1 cellular context compared by ENCODE assay signal in the genomic region with DNA sequence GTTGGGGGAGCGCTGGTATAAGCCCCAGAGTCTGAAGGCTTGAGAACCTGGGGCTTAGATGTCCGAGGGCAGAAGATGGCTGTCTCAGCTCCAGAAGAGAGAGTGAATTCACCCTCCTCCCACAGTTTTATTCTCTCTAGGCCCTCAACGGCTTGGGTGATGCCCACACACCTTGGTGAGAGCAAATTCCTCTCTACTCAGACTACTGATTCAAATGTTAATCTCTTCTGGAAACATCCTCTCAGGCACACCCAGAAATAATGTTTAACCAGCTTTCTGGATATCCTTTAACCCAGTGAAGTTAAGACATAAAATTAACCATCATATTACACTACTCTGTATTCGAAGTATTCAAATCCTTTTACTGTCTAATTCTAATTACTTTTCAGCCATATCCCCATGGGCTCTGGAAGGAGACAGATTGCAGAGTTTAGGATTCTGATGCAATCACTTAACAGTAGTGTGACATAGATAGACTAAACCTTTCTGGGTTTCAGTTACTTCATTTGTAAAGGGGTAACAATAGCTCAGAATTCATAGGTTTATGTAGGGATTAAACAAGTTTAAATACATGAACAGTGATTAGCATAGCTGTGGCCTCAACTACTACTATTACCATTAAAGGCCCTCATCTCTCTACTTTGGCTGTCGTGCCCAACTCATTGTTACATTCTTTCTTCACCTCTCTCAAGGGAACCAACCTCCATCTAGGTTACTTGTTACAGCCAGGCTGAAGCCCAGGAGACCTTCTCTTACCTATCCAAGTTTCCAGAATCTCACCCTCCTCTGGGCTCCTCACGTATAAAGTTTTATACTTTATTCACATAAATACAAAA.
A peak's percentile ranks its signal among the peaks of the same experiment; 100 is the strongest.
TF ChIP-seq lines count a peak whose summit lies in the region.

No MANE protein-coding gene starts in this region.

TF ChIP-seq in K562, 482 proteins besides CTCF, POLR2A, EP300 and RAD21 (continued from another document and continues in another):
- TF ChIP-seq ZNF436 (CRISPR knock-in tag; IDR thresholded peaks at IDR 0.05) (no peak), POLR2B (IDR thresholded peaks at IDR 0.05; ENCODE audit: low read depth, partially characterized antibody) (no peak), MCM7 (IDR thresholded peaks at IDR 0.05) (no peak), ZKSCAN3 (CRISPR knock-in tag; IDR thresholded peaks at IDR 0.05) (no peak), ZNF217 (CRISPR knock-in tag; IDR thresholded peaks at IDR 0.05) (no peak), KLF16 (IDR thresholded peaks at IDR 0.05) (no peak), ETV6 (IDR thresholded peaks at IDR 0.05; ENCODE audit: borderline replicate concordance in 1 of 2, low read depth in 2 of 2, low read length in 1 of 2) (0 out of 4 replicates have a peak, but pooled peaks of 1 of the 2 experiments have one; percentile 12), ETV6 (CRISPR knock-in tag; IDR thresholded peaks at IDR 0.05; ENCODE audit: borderline replicate concordance) (no peak), TGIF2 (CRISPR knock-in tag; IDR thresholded peaks at IDR 0.05) (no peak), TBL1XR1 (IDR thresholded peaks at IDR 0.05; ENCODE audit: low read length in 2 of 2) (0 out of 4 replicates have a peak, but pooled peaks of 1 of the 2 experiments have one; percentile 6), ZBTB11 (CRISPR knock-in tag; IDR thresholded peaks at IDR 0.05) (no peak), SMARCC2 (IDR thresholded peaks at IDR 0.05; ENCODE audit: low read depth) (no peak; the same call in 1 of the 2 replicates), PHF8 (IDR thresholded peaks at IDR 0.05; ENCODE audit: borderline replicate concordance, low read length) (no peak), ETV5 (CRISPR knock-in tag; IDR thresholded peaks at IDR 0.05; ENCODE audit: low read depth) (no peak), SFPQ (IDR thresholded peaks at IDR 0.05; ENCODE audit: low read depth, low read length) (no peak), ZNF41 (CRISPR knock-in tag; conservative IDR thresholded peaks at IDR 0.05) (no peak), STAT5A (IDR thresholded peaks at IDR 0.05; ENCODE audit: borderline replicate concordance, low read length) (no peak), TAF1 (IDR thresholded peaks at IDR 0.05; ENCODE audit: control insufficient read depth, extremely low read depth, insufficient read depth, low read length, severe bottlenecking) (no peak), RBFOX2 (IDR thresholded peaks at IDR 0.05; ENCODE audit: low read depth, low read length) (peak; percentile 47; the same call in 1 of the 2 replicates), PML (IDR thresholded peaks at IDR 0.05; ENCODE audit: low read length) (no peak), PBX2 (CRISPR knock-in tag; IDR thresholded peaks at IDR 0.05; ENCODE audit: low read depth) (no peak), PBX2 (tag; conservative IDR thresholded peaks at IDR 0.05; ENCODE audit: low read depth) (no peak), CEBPB (tag; IDR thresholded peaks at IDR 0.05) (peak; percentile 91), ZNF76 (CRISPR knock-in tag; IDR thresholded peaks at IDR 0.05; ENCODE audit: borderline replicate concordance) (no peak), JUND (IDR thresholded peaks at IDR 0.05; ENCODE audit: borderline replicate concordance, low read depth, low read length) (0 out of 2 replicates have a peak, but pooled peaks have one; percentile 11), JUND (tag; IDR thresholded peaks at IDR 0.05; ENCODE audit: borderline replicate concordance, low read depth, low read length) (peak; percentile 47; the same call in 1 of the 3 replicates), EZH2 (IDR thresholded peaks at IDR 0.05; ENCODE audit: borderline replicate concordance, low read depth, low read length) (no peak), EP400 (IDR thresholded peaks at IDR 0.05) (peak; percentile 61), CCNT2 (IDR thresholded peaks at IDR 0.05; ENCODE audit: borderline replicate concordance, extremely low read depth, insufficient read length, low read depth, low read length) (no peak), E2F5 (CRISPR knock-in tag; IDR thresholded peaks at IDR 0.05) (no peak), ATF7 (IDR thresholded peaks at IDR 0.05) (peak; percentile 81), MEF2D (tag; conservative IDR thresholded peaks at IDR 0.05; ENCODE audit: low read depth) (no peak), ZNF408 (CRISPR knock-in tag; IDR thresholded peaks at IDR 0.05; ENCODE audit: low read depth) (no peak), SIN3B (IDR thresholded peaks at IDR 0.05; ENCODE audit: low read depth) (no peak), MECOM (CRISPR knock-in tag; IDR thresholded peaks at IDR 0.05) (peak; percentile 9), CBX2 (IDR thresholded peaks at IDR 0.05; ENCODE audit: insufficient read depth, low read length, poor library complexity, severe bottlenecking) (no peak), SOX6 (IDR thresholded peaks at IDR 0.05) (peak; percentile 29; the same call in 1 of the 2 replicates)
- TF ChIP-seq, protein P1, sequence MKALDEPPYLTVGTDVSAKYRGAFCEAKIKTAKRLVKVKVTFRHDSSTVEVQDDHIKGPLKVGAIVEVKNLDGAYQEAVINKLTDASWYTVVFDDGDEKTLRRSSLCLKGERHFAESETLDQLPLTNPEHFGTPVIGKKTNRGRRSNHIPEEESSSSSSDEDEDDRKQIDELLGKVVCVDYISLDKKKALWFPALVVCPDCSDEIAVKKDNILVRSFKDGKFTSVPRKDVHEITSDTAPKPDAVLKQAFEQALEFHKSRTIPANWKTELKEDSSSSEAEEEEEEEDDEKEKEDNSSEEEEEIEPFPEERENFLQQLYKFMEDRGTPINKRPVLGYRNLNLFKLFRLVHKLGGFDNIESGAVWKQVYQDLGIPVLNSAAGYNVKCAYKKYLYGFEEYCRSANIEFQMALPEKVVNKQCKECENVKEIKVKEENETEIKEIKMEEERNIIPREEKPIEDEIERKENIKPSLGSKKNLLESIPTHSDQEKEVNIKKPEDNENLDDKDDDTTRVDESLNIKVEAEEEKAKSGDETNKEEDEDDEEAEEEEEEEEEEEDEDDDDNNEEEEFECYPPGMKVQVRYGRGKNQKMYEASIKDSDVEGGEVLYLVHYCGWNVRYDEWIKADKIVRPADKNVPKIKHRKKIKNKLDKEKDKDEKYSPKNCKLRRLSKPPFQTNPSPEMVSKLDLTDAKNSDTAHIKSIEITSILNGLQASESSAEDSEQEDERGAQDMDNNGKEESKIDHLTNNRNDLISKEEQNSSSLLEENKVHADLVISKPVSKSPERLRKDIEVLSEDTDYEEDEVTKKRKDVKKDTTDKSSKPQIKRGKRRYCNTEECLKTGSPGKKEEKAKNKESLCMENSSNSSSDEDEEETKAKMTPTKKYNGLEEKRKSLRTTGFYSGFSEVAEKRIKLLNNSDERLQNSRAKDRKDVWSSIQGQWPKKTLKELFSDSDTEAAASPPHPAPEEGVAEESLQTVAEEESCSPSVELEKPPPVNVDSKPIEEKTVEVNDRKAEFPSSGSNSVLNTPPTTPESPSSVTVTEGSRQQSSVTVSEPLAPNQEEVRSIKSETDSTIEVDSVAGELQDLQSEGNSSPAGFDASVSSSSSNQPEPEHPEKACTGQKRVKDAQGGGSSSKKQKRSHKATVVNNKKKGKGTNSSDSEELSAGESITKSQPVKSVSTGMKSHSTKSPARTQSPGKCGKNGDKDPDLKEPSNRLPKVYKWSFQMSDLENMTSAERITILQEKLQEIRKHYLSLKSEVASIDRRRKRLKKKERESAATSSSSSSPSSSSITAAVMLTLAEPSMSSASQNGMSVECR (CRISPR knock-in tag; IDR thresholded peaks at IDR 0.05) = no peak
- TF ChIP-seq, protein P2, sequence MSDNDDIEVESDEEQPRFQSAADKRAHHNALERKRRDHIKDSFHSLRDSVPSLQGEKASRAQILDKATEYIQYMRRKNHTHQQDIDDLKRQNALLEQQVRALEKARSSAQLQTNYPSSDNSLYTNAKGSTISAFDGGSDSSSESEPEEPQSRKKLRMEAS (CRISPR knock-in tag; IDR thresholded peaks at IDR 0.05) = no peak
- TF ChIP-seq, protein P3, sequence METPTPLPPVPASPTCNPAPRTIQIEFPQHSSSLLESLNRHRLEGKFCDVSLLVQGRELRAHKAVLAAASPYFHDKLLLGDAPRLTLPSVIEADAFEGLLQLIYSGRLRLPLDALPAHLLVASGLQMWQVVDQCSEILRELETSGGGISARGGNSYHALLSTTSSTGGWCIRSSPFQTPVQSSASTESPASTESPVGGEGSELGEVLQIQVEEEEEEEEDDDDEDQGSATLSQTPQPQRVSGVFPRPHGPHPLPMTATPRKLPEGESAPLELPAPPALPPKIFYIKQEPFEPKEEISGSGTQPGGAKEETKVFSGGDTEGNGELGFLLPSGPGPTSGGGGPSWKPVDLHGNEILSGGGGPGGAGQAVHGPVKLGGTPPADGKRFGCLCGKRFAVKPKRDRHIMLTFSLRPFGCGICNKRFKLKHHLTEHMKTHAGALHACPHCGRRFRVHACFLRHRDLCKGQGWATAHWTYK (CRISPR knock-in tag; IDR thresholded peaks at IDR 0.05) = no peak
- TF ChIP-seq, protein P4, sequence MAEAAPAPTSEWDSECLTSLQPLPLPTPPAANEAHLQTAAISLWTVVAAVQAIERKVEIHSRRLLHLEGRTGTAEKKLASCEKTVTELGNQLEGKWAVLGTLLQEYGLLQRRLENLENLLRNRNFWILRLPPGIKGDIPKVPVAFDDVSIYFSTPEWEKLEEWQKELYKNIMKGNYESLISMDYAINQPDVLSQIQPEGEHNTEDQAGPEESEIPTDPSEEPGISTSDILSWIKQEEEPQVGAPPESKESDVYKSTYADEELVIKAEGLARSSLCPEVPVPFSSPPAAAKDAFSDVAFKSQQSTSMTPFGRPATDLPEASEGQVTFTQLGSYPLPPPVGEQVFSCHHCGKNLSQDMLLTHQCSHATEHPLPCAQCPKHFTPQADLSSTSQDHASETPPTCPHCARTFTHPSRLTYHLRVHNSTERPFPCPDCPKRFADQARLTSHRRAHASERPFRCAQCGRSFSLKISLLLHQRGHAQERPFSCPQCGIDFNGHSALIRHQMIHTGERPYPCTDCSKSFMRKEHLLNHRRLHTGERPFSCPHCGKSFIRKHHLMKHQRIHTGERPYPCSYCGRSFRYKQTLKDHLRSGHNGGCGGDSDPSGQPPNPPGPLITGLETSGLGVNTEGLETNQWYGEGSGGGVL (CRISPR knock-in tag; IDR thresholded peaks at IDR 0.05) = no peak
